8 cellular contexts compared by ENCODE assay signal in the genomic region with DNA sequence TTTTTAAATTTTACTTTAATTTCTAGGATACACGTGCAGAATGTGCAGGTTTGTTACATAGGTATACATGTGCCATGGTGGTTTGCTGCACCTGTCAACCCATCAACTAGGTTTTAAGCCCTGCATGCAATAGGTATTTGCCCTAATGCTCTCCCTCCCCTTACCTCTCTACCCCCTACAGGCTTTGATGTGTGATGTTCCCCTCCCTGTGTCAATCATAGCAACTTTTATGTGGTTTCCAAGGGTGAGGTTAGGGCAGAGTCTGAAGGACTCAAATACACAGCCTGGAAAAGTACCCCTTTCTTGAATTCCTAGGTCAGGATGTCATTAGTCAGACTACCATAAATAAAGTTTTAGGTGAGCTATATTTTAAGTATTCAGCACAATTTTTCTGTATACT. TPM values are rescaled to one million over a fixed set of nuclear protein-coding genes. Genes with fewer than 3 reads are reported as not detected.
"Had no signal": no experiment of that assay in that cellular context is flagged by ENCODE, and none has a peak within 500 bp of the region (broad histone marks: within the 10 kb centered on the region; RNA-seq: fewer than 3 reads in every experiment).

No MANE protein-coding gene starts in this region.

- ATAC-seq: GM12878 had no signal

- H3K4me3 ChIP-seq: GM12878 had no signal

- FAIRE-seq: G401.6, GM12878, GM12891, GM12892, GM18507, GM19239 had no signal

- DNase-seq: GDM1, GF-D8 had no signal

RNA-seq across cellular contexts. Expression of gene MYT1L, which starts 31.1 kb away (rescaled TPM):
- total RNA-seq: GM12878 had no signal
- polyA plus RNA-seq: GM12878 had no signal
